In the genomic region with DNA sequence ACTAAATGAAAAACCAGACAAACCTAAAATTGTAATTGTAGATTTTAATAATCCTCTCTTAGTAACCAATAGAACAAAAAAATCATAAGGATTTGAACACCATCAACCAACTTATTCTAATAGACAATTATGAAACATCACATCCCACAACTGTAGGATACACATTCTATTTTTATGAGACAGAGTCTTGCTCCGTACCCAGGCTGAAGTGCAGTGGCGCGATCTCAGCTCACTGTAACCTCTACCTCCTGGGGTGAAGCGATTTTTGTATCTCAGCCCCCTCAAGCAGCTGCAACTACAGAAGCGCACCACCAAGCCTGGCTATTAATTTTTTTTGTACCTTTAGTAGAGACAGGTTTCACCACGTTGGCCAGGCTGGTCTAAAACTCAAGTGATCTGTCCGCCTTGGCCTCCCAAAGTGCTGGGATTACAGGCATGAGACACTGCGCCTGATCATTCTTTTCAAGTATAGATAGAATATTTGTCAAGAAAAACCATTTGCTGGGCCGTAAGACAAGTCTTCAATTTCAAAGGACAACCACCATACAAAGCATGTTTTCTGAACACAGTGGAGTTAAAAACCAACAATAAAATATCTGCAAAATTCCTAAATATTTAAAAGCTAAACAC, we compare ENCODE assay signal across 21 cellular contexts. TPM values are rescaled to one million over a fixed set of nuclear protein-coding genes. Genes with fewer than 3 reads are reported as not detected.
DNase-seq lines count a peak whose midpoint lies in the region; ATAC-seq and TF ChIP-seq lines count a peak whose summit lies in the region.
"Had no signal": no experiment of that assay in that cellular context is flagged by ENCODE, and none has a peak within 500 bp of the region (broad histone marks: within the 10 kb centered on the region; RNA-seq: fewer than 3 reads in every experiment).

No MANE protein-coding gene starts in this region.

- H3K4me3 ChIP-seq in esophagus muscularis mucosa: no peak overlapping the region
- H3K4me3 ChIP-seq: HAP-1, SJCRH30 had no signal

- peak overlapping the region; percentile 28 for H3K27ac Mint-ChIP-seq in stimulated activated memory B cell treated with anti-CD40 and anti-IgM and Interleukin-4, amounts not matched to agents 10 μg/mL and 1 μg/mL and 100 μg/mL, for 72 hours

- peaks cover 0 to 12% (median 5%) of the 10 kb centered on the region in 4 donors for H3K9me3 ChIP-seq in esophagus muscularis mucosa
- H3K9me3 ChIP-seq: SJCRH30 had no signal

- ATAC-seq in stimulated activated memory B cell treated with anti-CD40 and anti-IgM and Interleukin-4, amounts not matched to agents 10 μg/mL and 1 μg/mL and 100 μg/mL, for 72 hours: no peak
- no peak for ATAC-seq in GM18907 (IDR thresholded peaks at IDR 0.05; ENCODE audit: unreplicated experiment)

- H3K36me3 Mint-ChIP-seq in stimulated activated memory B cell treated with anti-CD40 and anti-IgM and Interleukin-4, amounts not matched to agents 10 μg/mL and 1 μg/mL and 100 μg/mL, for 72 hours: peaks cover 54% of the 10 kb centered on the region

- no peaks in the 10 kb centered on the region for H3K27me3 ChIP-seq in esophagus muscularis mucosa
- H3K27me3 ChIP-seq: SJCRH30 had no signal

- H3K36me3 ChIP-seq in esophagus muscularis mucosa: no peaks in the 10 kb centered on the region
- H3K36me3 ChIP-seq: HAP-1 had no signal

- TF ChIP-seq EP300 in esophagus muscularis mucosa (IDR thresholded peaks at IDR 0.05): no peak

- H3K9me3 Mint-ChIP-seq in stimulated activated memory B cell treated with anti-CD40 and anti-IgM and Interleukin-4, amounts not matched to agents 10 μg/mL and 1 μg/mL and 100 μg/mL, for 72 hours: peaks cover 2% of the 10 kb centered on the region

- peaks cover 13 to 38% (median 30%) of the 10 kb centered on the region in 4 donors for H3K4me1 ChIP-seq in esophagus muscularis mucosa
- H3K4me1 ChIP-seq: HAP-1 had no signal

- no peaks in the 10 kb centered on the region for H3K27me3 Mint-ChIP-seq in stimulated activated memory B cell treated with anti-CD40 and anti-IgM and Interleukin-4, amounts not matched to agents 10 μg/mL and 1 μg/mL and 100 μg/mL, for 72 hours

- H3K4me1 Mint-ChIP-seq in stimulated activated memory B cell treated with anti-CD40 and anti-IgM and Interleukin-4, amounts not matched to agents 10 μg/mL and 1 μg/mL and 100 μg/mL, for 72 hours: peaks cover 47% of the 10 kb centered on the region

- intact Hi-C loops in esophagus muscularis mucosa (cut with DNase I): no loop called here

- no peak for TF ChIP-seq CTCF in esophagus muscularis mucosa (IDR thresholded peaks at IDR 0.05)

- 93% methylated on average over 9 of the region's 9 CpGs for WGBS in esophagus muscularis mucosa

- no peak for TF ChIP-seq POLR2A in esophagus muscularis mucosa (IDR thresholded peaks at IDR 0.05; ENCODE audit: low read depth)

- DNase-seq in NCI-H748 (lab: John Stamatoyannopoulos, UW; ENCODE audit: unreplicated experiment): peak; percentile 29
- DNase-seq in NCI-H748 treated with DMSO at 0.1 percent for 48 hours (lab: John Stamatoyannopoulos, UW): no peak
- peak; percentile 36 for DNase-seq in NCI-H2227 (lab: John Stamatoyannopoulos, UW; ENCODE audit: unreplicated experiment)
- peak; percentile 85 for DNase-seq in esophagus muscularis mucosa (ENCODE audit: extremely low spot score)
- no peak for DNase-seq in Kasumi-1 (lab: John Stamatoyannopoulos, UW)
- DNase-seq: Calu3, DMS79 treated with DMSO at 0.1 percent for 48 hours, GF-D8, GOT3, NCI-H1092, NCI-H1417 treated with DMSO at 0.1 percent for 48 hours, NCI-H1930, NCI-H2107, NCI-H226, NCI-H510A, NCI-H774, SJCRH30 had no signal

- H3K27ac ChIP-seq in esophagus muscularis mucosa (replicated peaks in 1 of 4): no peak overlapping the region
- H3K27ac ChIP-seq: KMS-11, SJCRH30 had no signal

- no peak overlapping the region for H3K4me3 Mint-ChIP-seq in stimulated activated memory B cell treated with anti-CD40 and anti-IgM and Interleukin-4, amounts not matched to agents 10 μg/mL and 1 μg/mL and 100 μg/mL, for 72 hours

RNA-seq across cellular contexts. Expression of a gene that starts 49.8 kb away (rescaled TPM):
- total RNA-seq in esophagus muscularis mucosa: 100 to 1,000 TPM in 1 of 4 donors, 10 to 100 TPM in 3; 48.2 to 112 (median 74.9) TPM

Comparison
In these comparisons a context has a peak if more than half of its experiments do, and no peak if none do; other contexts are left out.
1. DNase-seq: peak in NCI-H748 (single experiment), NCI-H2227 (single experiment) and esophagus muscularis mucosa (single experiment); none in NCI-H748 treated with DMSO at 0.1 percent for 48 hours (single experiment) and Kasumi-1 (0 of 2).